Comparison of ENCODE assay signal across 16 cellular contexts in genomic region chr3:190182418-190183043, GRCh38.
DNase-seq lines count a peak whose midpoint lies in the region; FAIRE-seq and TF ChIP-seq lines count a peak whose summit lies in the region.
"Had no signal": no experiment of that assay in that cellular context is flagged by ENCODE, and none has a peak within 500 bp of the region (broad histone marks: within the 10 kb centered on the region; RNA-seq: fewer than 3 reads in every experiment).

No MANE protein-coding gene starts in this region.

- peak overlapping the region; percentile 96 for H3K27ac ChIP-seq in astrocyte (ENCODE audit: low read depth, low read length)
- H3K27ac ChIP-seq: C4-2B, gastroesophageal sphincter, pancreas, Peyer's patch, WERI-Rb-1 had no signal

- H3K36me3 Mint-ChIP-seq in astrocyte (ENCODE audit: low read depth, unreplicated experiment): no peaks in the 10 kb centered on the region
- H3K36me3 Mint-ChIP-seq in activated T-helper 1 cell treated with anti-CD3 and anti-CD28 coated beads, Interleukin-12 subunit alpha, Interleukin-12 subunit beta, Interleukin-2, Interleukin-4 antibody, amounts not matched to agents 30 ng/mL and 10 ng/mL and 1 ng/mL, durations not matched to agents 14 hours and 24 hours and 36 hours (ENCODE audit: low read depth): no peaks in the 10 kb centered on the region

- peaks cover 19% of the 10 kb centered on the region for H3K4me1 Mint-ChIP-seq in astrocyte (ENCODE audit: low read depth, unreplicated experiment)
- no peaks in the 10 kb centered on the region for H3K4me1 Mint-ChIP-seq in activated T-helper 1 cell treated with anti-CD3 and anti-CD28 coated beads, Interleukin-12 subunit alpha, Interleukin-12 subunit beta, Interleukin-2, Interleukin-4 antibody, amounts not matched to agents 30 ng/mL and 10 ng/mL and 1 ng/mL, durations not matched to agents 14 hours and 24 hours and 36 hours (ENCODE audit: low read depth)

- peak overlapping the region; percentile 8 for H3K27ac Mint-ChIP-seq in astrocyte (ENCODE audit: unreplicated experiment)
- no peak overlapping the region for H3K27ac Mint-ChIP-seq in activated T-helper 1 cell treated with anti-CD3 and anti-CD28 coated beads, Interleukin-12 subunit alpha, Interleukin-12 subunit beta, Interleukin-2, Interleukin-4 antibody, amounts not matched to agents 30 ng/mL and 10 ng/mL and 1 ng/mL, durations not matched to agents 14 hours and 24 hours and 36 hours

- peak overlapping the region; percentile 80 for H3K9ac ChIP-seq in astrocyte (ENCODE audit: low read length)

- peak overlapping the region; percentile 35 for H2AFZ ChIP-seq in astrocyte (ENCODE audit: low read depth, low read length)

- no peak overlapping the region for H3K4me3 ChIP-seq in astrocyte (ENCODE audit: insufficient read depth, low read depth, low read length)
- H3K4me3 ChIP-seq: gastroesophageal sphincter, pancreas, Peyer's patch had no signal

- H3K79me2 ChIP-seq in astrocyte (ENCODE audit: insufficient read depth, low read length): no peaks in the 10 kb centered on the region

- no peaks in the 10 kb centered on the region for H3K27me3 ChIP-seq in astrocyte (ENCODE audit: insufficient read depth, low read length)
- H3K27me3 ChIP-seq: gastroesophageal sphincter, pancreas, Peyer's patch had no signal

- H3K9me3 ChIP-seq in astrocyte (ENCODE audit: insufficient read depth, low read depth, low read length): no peaks in the 10 kb centered on the region
- H3K9me3 ChIP-seq: gastroesophageal sphincter, pancreas, Peyer's patch had no signal

- intact Hi-C loops in activated T-helper 1 cell treated with anti-CD3 and anti-CD28 coated beads, Interleukin-12 subunit alpha, Interleukin-12 subunit beta, Interleukin-2, Interleukin-4 antibody, amounts not matched to agents 30 ng/mL and 10 ng/mL and 1 ng/mL, durations not matched to agents 14 hours and 24 hours and 36 hours (cut with micrococcal nuclease): no loop called here

- H3K36me3 ChIP-seq in astrocyte (ENCODE audit: insufficient read depth, low read length): no peaks in the 10 kb centered on the region
- H3K36me3 ChIP-seq: gastroesophageal sphincter, pancreas, Peyer's patch, WERI-Rb-1 had no signal

- H4K20me1 ChIP-seq in astrocyte (ENCODE audit: insufficient read depth, low read length): no peaks in the 10 kb centered on the region

- H3K4me1 ChIP-seq in astrocyte (ENCODE audit: insufficient read depth, low read length): peaks cover 23% of the 10 kb centered on the region
- H3K4me1 ChIP-seq: gastroesophageal sphincter, pancreas, Peyer's patch had no signal

- H3K4me2 ChIP-seq in astrocyte (ENCODE audit: low read length): peak overlapping the region; percentile 69

- H3K27me3 Mint-ChIP-seq in astrocyte (ENCODE audit: low read depth, unreplicated experiment): no peaks in the 10 kb centered on the region
- H3K27me3 Mint-ChIP-seq in activated T-helper 1 cell treated with anti-CD3 and anti-CD28 coated beads, Interleukin-12 subunit alpha, Interleukin-12 subunit beta, Interleukin-2, Interleukin-4 antibody, amounts not matched to agents 30 ng/mL and 10 ng/mL and 1 ng/mL, durations not matched to agents 14 hours and 24 hours and 36 hours (ENCODE audit: insufficient read depth): peaks cover 1% of the 10 kb centered on the region

- FAIRE-seq in astrocyte (lab: Jason Lieb, UNC) (no peak), D721Med (lab: Jason Lieb, UNC) (no peak)
- FAIRE-seq: pancreas had no signal

- H3K4me3 Mint-ChIP-seq in astrocyte (ENCODE audit: unreplicated experiment): no peak overlapping the region
- no peak overlapping the region for H3K4me3 Mint-ChIP-seq in activated T-helper 1 cell treated with anti-CD3 and anti-CD28 coated beads, Interleukin-12 subunit alpha, Interleukin-12 subunit beta, Interleukin-2, Interleukin-4 antibody, amounts not matched to agents 30 ng/mL and 10 ng/mL and 1 ng/mL, durations not matched to agents 14 hours and 24 hours and 36 hours

- DNase-seq in HCEC 1CT (peak; percentile 75), astrocyte (ENCODE audit: low read depth) (peak; percentile 68), glomerular visceral epithelial cell (ENCODE audit: extremely low spot score) (peak; percentile 35), renal cortical epithelial cell (ENCODE audit: low read depth) (peak; percentile 80), SHP77 treated with DMSO at 0.1 percent for 48 hours (lab: John Stamatoyannopoulos, UW) (no peak), D721Med (ENCODE audit: insufficient read length, low spot score) (no peak), NCI-H187 treated with DMSO at 0.1 percent for 48 hours (lab: John Stamatoyannopoulos, UW) (no peak)
- DNase-seq in activated T-helper 1 cell treated with anti-CD3 and anti-CD28 coated beads, Interleukin-12 subunit alpha, Interleukin-12 subunit beta, Interleukin-2, Interleukin-4 antibody, amounts not matched to agents 30 ng/mL and 10 ng/mL and 1 ng/mL, durations not matched to agents 14 hours and 24 hours and 36 hours (ENCODE audit: low spot score): no peak
- DNase-seq: activated CD8-positive, alpha-beta memory T cell treated with anti-CD3 and anti-CD28 coated beads for 24 hours; activated effector memory CD4-positive, alpha-beta T cell treated with anti-CD3 and anti-CD28 coated beads, Interleukin-2, amount 50 U/mL, for 16 hours; NCI-H526; pancreas; Peyer's patch; WERI-Rb-1 had no signal

- TF ChIP-seq CTCF in astrocyte (IDR thresholded peaks at IDR 0.05; ENCODE audit: insufficient read depth, low read depth, low read length) (no peak), D721Med (IDR thresholded peaks at IDR 0.05; ENCODE audit: insufficient read depth, missing control alignments) (no peak)

- H3K9me3 Mint-ChIP-seq in astrocyte (ENCODE audit: unreplicated experiment): peaks cover 1% of the 10 kb centered on the region
- H3K9me3 Mint-ChIP-seq in activated T-helper 1 cell treated with anti-CD3 and anti-CD28 coated beads, Interleukin-12 subunit alpha, Interleukin-12 subunit beta, Interleukin-2, Interleukin-4 antibody, amounts not matched to agents 30 ng/mL and 10 ng/mL and 1 ng/mL, durations not matched to agents 14 hours and 24 hours and 36 hours: no peaks in the 10 kb centered on the region

Comparison
In these comparisons a context has a peak if more than half of its experiments do, and no peak if none do; other contexts are left out.
1. DNase-seq: peak in HCEC 1CT (single experiment), astrocyte (single experiment), glomerular visceral epithelial cell (single experiment) and renal cortical epithelial cell (single experiment); none in SHP77 treated with DMSO at 0.1 percent for 48 hours (single experiment), D721Med (single experiment), NCI-H187 treated with DMSO at 0.1 percent for 48 hours (single experiment) and activated T-helper 1 cell treated with anti-CD3 and anti-CD28 coated beads, Interleukin-12 subunit alpha, Interleukin-12 subunit beta, Interleukin-2, Interleukin-4 antibody, amounts not matched to agents 30 ng/mL and 10 ng/mL and 1 ng/mL, durations not matched to agents 14 hours and 24 hours and 36 hours (single experiment).